Comparison of ENCODE assay signal across 1 cellular context in the genomic region with DNA sequence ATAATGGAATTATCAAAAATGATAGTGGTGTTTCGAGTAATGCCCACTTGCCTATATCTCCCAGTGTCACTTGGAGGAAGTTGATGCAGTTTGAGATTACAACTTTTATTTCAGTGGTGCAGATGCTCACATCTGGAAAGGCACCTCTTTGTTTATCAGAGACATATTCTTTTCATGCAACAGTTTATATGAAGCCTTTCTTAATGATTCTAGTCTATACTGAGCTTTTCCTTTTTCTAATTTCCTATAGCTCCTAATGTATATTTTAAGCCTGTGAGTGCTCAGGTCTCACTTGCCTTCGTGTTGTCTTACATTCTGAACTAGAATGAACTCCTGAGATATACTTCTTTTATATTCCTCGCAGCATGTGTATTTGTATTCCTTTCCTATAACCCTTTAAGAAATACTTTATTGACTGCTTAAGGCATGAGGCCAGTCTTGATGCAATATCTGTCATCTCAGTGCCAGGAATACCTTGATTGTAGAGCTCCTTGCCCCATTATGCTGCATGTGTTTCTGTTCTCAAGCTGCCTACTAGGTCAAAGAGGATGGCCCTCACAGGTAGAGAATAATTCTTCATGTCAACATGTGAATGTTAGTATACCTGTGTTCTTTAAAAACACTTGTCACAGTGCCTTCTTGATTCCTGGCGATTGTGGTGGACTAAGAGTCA.
TF ChIP-seq lines count a peak whose summit lies in the region.

No MANE protein-coding gene starts in this region.

TF ChIP-seq in K562, 482 proteins besides CTCF, POLR2A, EP300 and RAD21 (continued from another document):
- TF ChIP-seq, protein P1, sequence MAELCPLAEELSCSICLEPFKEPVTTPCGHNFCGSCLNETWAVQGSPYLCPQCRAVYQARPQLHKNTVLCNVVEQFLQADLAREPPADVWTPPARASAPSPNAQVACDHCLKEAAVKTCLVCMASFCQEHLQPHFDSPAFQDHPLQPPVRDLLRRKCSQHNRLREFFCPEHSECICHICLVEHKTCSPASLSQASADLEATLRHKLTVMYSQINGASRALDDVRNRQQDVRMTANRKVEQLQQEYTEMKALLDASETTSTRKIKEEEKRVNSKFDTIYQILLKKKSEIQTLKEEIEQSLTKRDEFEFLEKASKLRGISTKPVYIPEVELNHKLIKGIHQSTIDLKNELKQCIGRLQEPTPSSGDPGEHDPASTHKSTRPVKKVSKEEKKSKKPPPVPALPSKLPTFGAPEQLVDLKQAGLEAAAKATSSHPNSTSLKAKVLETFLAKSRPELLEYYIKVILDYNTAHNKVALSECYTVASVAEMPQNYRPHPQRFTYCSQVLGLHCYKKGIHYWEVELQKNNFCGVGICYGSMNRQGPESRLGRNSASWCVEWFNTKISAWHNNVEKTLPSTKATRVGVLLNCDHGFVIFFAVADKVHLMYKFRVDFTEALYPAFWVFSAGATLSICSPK (IDR thresholded peaks at IDR 0.05; ENCODE audit: borderline replicate concordance) = no peak
- no peak for TF ChIP-seq ARID4B (CRISPR knock-in tag; IDR thresholded peaks at IDR 0.05)
- TF ChIP-seq TAL1 (IDR thresholded peaks at IDR 0.05) = peak; percentile 53
- TF ChIP-seq, protein P2, sequence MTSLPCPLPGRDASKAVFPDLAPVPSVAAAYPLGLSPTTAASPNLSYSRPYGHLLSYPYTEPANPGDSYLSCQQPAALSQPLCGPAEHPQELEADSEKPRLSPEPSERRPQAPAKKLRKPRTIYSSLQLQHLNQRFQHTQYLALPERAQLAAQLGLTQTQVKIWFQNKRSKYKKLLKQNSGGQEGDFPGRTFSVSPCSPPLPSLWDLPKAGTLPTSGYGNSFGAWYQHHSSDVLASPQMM (CRISPR knock-in tag; IDR thresholded peaks at IDR 0.05) = no peak
- TF ChIP-seq HDAC3 (IDR thresholded peaks at IDR 0.05; ENCODE audit: borderline replicate concordance, partially characterized antibody) = no peak
- TF ChIP-seq CEBPG (CRISPR knock-in tag; IDR thresholded peaks at IDR 0.05) = no peak
- 0 out of 4 replicates have a peak, but pooled peaks of 1 of the 2 experiments have one; percentile 2 for TF ChIP-seq CEBPG (tag; conservative IDR thresholded peaks at IDR 0.05 in 1 of 2, IDR thresholded peaks at IDR 0.05 in 1 of 2)
- TF ChIP-seq SP2 (IDR thresholded peaks at IDR 0.05; ENCODE audit: extremely low read depth, low read depth, low read length, poor library complexity, severe bottlenecking) = no peak
- TF ChIP-seq NRF1 (conservative IDR thresholded peaks at IDR 0.05 in 1 of 2, IDR thresholded peaks at IDR 0.05 in 1 of 2) = no peak
- TF ChIP-seq, protein P3, sequence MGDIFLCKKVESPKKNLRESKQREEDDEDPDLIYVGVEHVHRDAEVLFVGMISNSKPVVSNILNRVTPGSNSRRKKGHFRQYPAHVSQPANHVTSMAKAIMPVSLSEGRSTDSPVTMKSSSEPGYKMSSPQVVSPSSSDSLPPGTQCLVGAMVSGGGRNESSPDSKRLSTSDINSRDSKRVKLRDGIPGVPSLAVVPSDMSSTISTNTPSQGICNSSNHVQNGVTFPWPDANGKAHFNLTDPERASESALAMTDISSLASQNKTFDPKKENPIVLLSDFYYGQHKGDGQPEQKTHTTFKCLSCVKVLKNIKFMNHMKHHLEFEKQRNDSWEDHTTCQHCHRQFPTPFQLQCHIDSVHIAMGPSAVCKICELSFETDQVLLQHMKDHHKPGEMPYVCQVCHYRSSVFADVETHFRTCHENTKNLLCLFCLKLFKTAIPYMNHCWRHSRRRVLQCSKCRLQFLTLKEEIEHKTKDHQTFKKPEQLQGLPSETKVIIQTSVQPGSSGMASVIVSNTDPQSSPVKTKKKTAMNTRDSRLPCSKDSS (IDR thresholded peaks at IDR 0.05; ENCODE audit: low read depth, partially characterized antibody) = no peak
- TF ChIP-seq ZNF444 (CRISPR knock-in tag; IDR thresholded peaks at IDR 0.05) = no peak
- TF ChIP-seq MLX (CRISPR knock-in tag; conservative IDR thresholded peaks at IDR 0.05) = no peak
- TF ChIP-seq FOXA3 (CRISPR knock-in tag; conservative IDR thresholded peaks at IDR 0.05 in 1 of 2, IDR thresholded peaks at IDR 0.05 in 1 of 2) = no peak
- no peak for TF ChIP-seq EZH2 (IDR thresholded peaks at IDR 0.05; ENCODE audit: borderline replicate concordance, low read depth, low read length)
- TF ChIP-seq CEBPB (tag; IDR thresholded peaks at IDR 0.05) = no peak
- TF ChIP-seq CBFA2T2 (conservative IDR thresholded peaks at IDR 0.05) = peak; percentile 51
- no peak for TF ChIP-seq CBFB (CRISPR knock-in tag; IDR thresholded peaks at IDR 0.05)
- TF ChIP-seq NCOR1 (IDR thresholded peaks at IDR 0.05) = peak; percentile 41; the same call in 1 of the 2 replicates
- TF ChIP-seq KLF16 (IDR thresholded peaks at IDR 0.05) = peak; percentile 43; the same call in 1 of the 2 replicates
- TF ChIP-seq POLR2AphosphoS2 (IDR thresholded peaks at IDR 0.05; ENCODE audit: low read length) = no peak
- TF ChIP-seq SMAD2 (IDR thresholded peaks at IDR 0.05; ENCODE audit: low read depth, low read length) = no peak
- no peak for TF ChIP-seq MECOM (CRISPR knock-in tag; IDR thresholded peaks at IDR 0.05)
- TF ChIP-seq PRDM10 (IDR thresholded peaks at IDR 0.05; ENCODE audit: partially characterized antibody) = no peak
- 0 out of 2 replicates have a peak, but pooled peaks have one; percentile 36 for TF ChIP-seq PML (IDR thresholded peaks at IDR 0.05; ENCODE audit: low read length)
- TF ChIP-seq TCF3 (CRISPR knock-in tag; IDR thresholded peaks at IDR 0.05) = peak; percentile 35; the same call in 1 of the 2 replicates
- TF ChIP-seq ZNF347 (CRISPR knock-in tag; IDR thresholded peaks at IDR 0.05; ENCODE audit: low read depth) = no peak
- TF ChIP-seq, protein P4, sequence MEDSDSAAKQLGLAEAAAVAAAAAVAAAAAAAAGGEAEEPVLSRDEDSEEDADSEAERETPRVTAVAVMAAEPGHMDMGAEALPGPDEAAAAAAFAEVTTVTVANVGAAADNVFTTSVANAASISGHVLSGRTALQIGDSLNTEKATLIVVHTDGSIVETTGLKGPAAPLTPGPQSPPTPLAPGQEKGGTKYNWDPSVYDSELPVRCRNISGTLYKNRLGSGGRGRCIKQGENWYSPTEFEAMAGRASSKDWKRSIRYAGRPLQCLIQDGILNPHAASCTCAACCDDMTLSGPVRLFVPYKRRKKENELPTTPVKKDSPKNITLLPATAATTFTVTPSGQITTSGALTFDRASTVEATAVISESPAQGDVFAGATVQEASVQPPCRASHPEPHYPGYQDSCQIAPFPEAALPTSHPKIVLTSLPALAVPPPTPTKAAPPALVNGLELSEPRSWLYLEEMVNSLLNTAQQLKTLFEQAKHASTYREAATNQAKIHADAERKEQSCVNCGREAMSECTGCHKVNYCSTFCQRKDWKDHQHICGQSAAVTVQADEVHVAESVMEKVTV (CRISPR knock-in tag; IDR thresholded peaks at IDR 0.05) = no peak
- no peak for TF ChIP-seq ZNF224 (CRISPR knock-in tag; IDR thresholded peaks at IDR 0.05)
- TF ChIP-seq ELF4 (CRISPR knock-in tag; IDR thresholded peaks at IDR 0.05) = no peak
- TF ChIP-seq CHCHD3 (CRISPR knock-in tag; IDR thresholded peaks at IDR 0.05) = no peak
- TF ChIP-seq OTX1 (CRISPR knock-in tag; IDR thresholded peaks at IDR 0.05) = no peak
- TF ChIP-seq ZNF717 (CRISPR knock-in tag; IDR thresholded peaks at IDR 0.05) = no peak
- TF ChIP-seq ZBTB49 (CRISPR knock-in tag; IDR thresholded peaks at IDR 0.05; ENCODE audit: borderline replicate concordance) = no peak
- 0 out of 2 replicates have a peak, but pooled peaks have one; percentile 26 for TF ChIP-seq ARID1B (IDR thresholded peaks at IDR 0.05)
- TF ChIP-seq TEAD4 (IDR thresholded peaks at IDR 0.05; ENCODE audit: low read length) = peak; percentile 82
- no peak for TF ChIP-seq TEAD4 (CRISPR knock-in tag; IDR thresholded peaks at IDR 0.05; ENCODE audit: borderline replicate concordance)
- TF ChIP-seq EGR1 (conservative IDR thresholded peaks at IDR 0.05) = no peak
- no peak for TF ChIP-seq ARNT (IDR thresholded peaks at IDR 0.05)
- TF ChIP-seq ZNF311 (CRISPR knock-in tag; IDR thresholded peaks at IDR 0.05) = no peak
- TF ChIP-seq SAFB (IDR thresholded peaks at IDR 0.05; ENCODE audit: borderline replicate concordance, low read depth, low read length) = no peak
- peak; percentile 73 for TF ChIP-seq CBFA2T3 (IDR thresholded peaks at IDR 0.05)
- no peak for TF ChIP-seq THAP7 (CRISPR knock-in tag; IDR thresholded peaks at IDR 0.05)
